In the genomic region with DNA sequence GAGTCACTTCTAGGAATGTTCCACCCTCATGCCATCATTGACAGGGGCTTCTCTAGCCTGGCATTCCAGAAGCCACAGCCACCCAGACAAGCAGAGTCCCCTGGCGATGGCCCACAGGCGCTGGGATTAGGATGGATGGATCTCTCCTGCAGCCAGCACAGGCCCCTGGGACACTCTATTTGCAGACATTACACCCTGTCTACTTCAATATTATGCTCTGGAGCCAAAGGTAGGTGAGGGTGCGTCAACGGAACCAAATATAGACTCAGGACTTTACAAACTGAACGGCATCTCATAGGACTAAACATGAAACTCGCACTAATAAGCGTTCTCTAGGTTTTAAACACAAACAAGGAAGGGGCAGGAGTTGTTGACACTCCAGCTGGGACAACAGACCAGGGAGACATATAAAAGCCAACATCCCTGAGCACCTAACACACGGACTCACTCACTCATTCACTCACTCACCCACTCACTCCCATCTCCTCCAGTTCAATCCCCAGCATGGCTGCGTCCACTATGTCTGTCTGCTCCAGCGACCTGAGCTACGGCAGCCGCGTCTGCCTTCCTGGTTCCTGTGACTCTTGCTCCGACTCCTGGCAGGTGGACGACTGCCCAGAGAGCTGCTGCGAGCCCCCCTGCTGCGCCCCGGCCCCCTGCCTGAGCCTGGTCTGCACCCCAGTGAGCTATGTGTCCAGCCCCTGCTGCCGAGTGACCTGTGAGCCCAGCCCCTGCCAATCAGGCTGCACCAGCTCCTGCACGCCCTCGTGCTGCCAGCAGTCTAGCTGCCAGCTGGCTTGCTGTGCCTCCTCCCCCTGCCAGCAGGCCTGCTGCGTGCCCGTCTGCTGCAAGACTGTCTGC, we compare ENCODE assay signal across 1 cellular context.
TF ChIP-seq lines count a peak whose summit lies in the region.

A gene with protein sequence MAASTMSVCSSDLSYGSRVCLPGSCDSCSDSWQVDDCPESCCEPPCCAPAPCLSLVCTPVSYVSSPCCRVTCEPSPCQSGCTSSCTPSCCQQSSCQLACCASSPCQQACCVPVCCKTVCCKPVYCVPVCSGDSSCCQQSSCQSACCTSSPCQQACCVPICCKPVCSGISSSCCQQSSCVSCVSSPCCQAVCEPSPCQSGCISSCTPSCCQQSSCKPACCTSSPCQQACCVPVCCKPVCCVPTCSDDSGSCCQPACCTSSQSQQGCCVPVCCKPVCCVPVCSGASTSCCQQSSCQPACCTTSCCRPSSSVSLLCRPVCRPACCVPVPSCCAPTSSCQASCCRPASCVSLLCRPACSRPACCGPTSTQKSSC (plus strand): TSS at position 480 of the 861 bp plus-strand sequence. CDS start 25 bp downstream, at position 505.

TF ChIP-seq in HepG2, 621 proteins besides CTCF, POLR2A, EP300 and RAD21:
- TF ChIP-seq ZMYM3 (CRISPR knock-in tag; IDR thresholded peaks at IDR 0.05): 0 out of 2 replicates have a peak, but pooled peaks have one; percentile 2
